8 cellular contexts compared by ENCODE assay signal in the genomic region with DNA sequence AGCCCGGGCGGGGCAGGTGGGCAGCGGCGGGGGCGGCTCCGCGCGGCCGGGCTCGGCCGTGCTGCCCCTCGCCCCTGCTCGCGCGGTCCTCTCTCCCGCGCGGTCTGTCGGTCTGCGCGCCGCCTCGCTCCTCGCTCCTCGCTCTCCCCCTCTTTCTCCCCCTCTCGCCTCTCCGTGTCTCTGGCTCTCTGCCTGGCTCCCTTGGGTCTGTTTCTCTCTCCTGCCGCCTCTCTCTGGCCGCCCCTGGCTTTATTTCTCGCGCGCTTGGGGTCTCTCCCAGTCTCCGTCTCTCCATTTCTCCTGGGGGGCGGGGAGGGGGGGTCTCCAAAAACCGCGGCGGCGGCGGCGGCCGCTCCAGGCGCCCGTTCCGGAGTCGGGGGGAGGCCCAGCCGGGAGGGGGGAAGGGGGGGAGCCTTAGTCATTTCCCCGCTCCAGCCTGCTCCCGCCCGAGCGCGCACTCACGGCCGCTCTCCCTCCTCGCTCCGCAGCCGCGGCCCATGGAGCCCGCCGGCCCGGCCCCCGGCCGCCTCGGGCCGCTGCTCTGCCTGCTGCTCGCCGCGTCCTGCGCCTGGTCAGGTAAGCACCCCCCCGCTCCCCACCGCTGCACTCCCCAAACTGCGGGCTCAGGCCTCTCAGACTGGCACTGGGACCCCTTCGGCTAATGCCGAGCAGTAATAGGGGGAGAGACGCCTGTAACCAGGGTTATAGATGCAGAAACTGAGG. TPM values are rescaled to one million over a fixed set of nuclear protein-coding genes. Genes with fewer than 3 reads are reported as not detected.
A peak's percentile ranks its signal among the peaks of the same experiment; 100 is the strongest.
DNase-seq lines count a peak whose midpoint lies in the region; ATAC-seq and TF ChIP-seq lines count a peak whose summit lies in the region.

TSS of gene SIRPA (plus strand) at position 457 of the 723 bp plus-strand sequence. CDS start at position 498, 41 bp downstream.

- no peak for TF ChIP-seq CTCF in neural crest cell (conservative IDR thresholded peaks at IDR 0.05)

- no peaks in the 10 kb centered on the region for H3K9me3 ChIP-seq in adipocyte (ENCODE audit: control insufficient read depth, low read length)

- H3K4me3 ChIP-seq in adipocyte (ENCODE audit: low read length) = peak within 1 kb of the TSS; percentile 89

- H3K4me3 Mint-ChIP-seq in neural crest cell = peak within 1 kb of the TSS; percentile 92

- H3K9ac ChIP-seq in adipocyte (ENCODE audit: low read length) = peak within 1 kb of the TSS; percentile 89

- no peaks in the 10 kb centered on the region for H3K36me3 ChIP-seq in adipocyte (ENCODE audit: control insufficient read depth, insufficient read depth, low read length, severe bottlenecking)

- H3K27me3 Mint-ChIP-seq in neural crest cell (ENCODE audit: low read depth) = peaks cover 40% of the 10 kb centered on the region

- H3K36me3 Mint-ChIP-seq in neural crest cell (ENCODE audit: low read depth) = no peaks in the 10 kb centered on the region

- H3K27ac Mint-ChIP-seq in neural crest cell (ENCODE audit: unreplicated experiment) = peak within 1 kb of the TSS; percentile 19

- ATAC-seq in HG03175 (IDR thresholded peaks at IDR 0.05; ENCODE audit: unreplicated experiment) = no peak

- no peaks in the 10 kb centered on the region for H3K9me3 Mint-ChIP-seq in neural crest cell

- DNase-seq in NCI-H82 (lab: John Stamatoyannopoulos, UW) = peak; percentile 59
- no peak for DNase-seq in NCI-H82 treated with DMSO at 0.1 percent for 48 hours (lab: John Stamatoyannopoulos, UW; ENCODE audit: unreplicated experiment)
- peak; percentile 18 for DNase-seq in MV-4-11 (lab: John Stamatoyannopoulos, UW)
- DNase-seq in adipocyte (ENCODE audit: low read depth) = peak; percentile 83
- peak; percentile 76 for DNase-seq in glomerular visceral epithelial cell (ENCODE audit: extremely low spot score)
- DNase-seq in neural crest cell (ENCODE audit: low read depth, low spot score) = peak; percentile 40
- DNase-seq in T-helper 9 cell = no peak

- peaks cover 64% of the 10 kb centered on the region for H3K4me1 Mint-ChIP-seq in neural crest cell

- peaks cover 42% of the 10 kb centered on the region for H3K4me1 ChIP-seq in adipocyte (ENCODE audit: control insufficient read depth, insufficient read depth, low read length)

- H3K27me3 ChIP-seq in adipocyte (replicated peaks; ENCODE audit: control insufficient read depth, insufficient read depth, low read length) = no peaks in the 10 kb centered on the region

RNA-seq across cellular contexts. Expression of gene SIRPA, which starts in this region (rescaled TPM):
- 10.2 and 10.7 TPM in 2 replicates for total RNA-seq in neural crest cell

Comparison
In these comparisons a context has a peak if more than half of its experiments do, and no peak if none do; other contexts are left out.
1. DNase-seq: peak in NCI-H82 (single experiment), MV-4-11 (single experiment), adipocyte (single experiment), glomerular visceral epithelial cell (single experiment) and neural crest cell (single experiment); none in NCI-H82 treated with DMSO at 0.1 percent for 48 hours (single experiment) and T-helper 9 cell (single experiment).